ENCODE assay signal across 8 cellular contexts in the genomic region with DNA sequence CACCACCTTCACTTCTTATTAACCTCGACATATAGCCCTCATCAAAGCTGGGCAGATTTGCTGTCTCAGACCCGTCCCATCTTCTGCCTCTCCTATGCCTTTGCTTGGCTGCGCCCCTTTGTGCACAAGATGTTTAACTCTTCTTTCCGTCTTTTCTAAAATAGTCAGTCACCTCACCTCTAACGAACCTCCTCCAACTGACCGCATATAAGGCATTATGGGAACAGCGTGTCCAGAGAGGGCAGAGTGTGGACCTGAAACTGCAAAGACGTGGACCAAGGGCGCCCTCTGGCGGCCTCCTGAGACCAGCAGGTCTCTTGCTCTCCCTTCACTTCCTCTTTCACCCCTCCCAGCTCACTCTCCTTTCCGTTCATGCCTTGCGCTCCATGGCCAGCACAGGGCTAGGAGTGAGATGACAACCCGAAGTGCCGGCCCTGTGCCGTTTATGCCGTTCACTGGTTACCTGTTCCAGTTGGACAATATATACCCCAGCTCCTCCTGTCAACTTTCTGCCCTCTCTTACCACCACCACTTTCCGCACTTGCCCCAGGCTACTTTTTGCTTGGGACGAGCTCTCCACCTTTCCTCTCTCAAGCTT. TPM values are rescaled to one million over a fixed set of nuclear protein-coding genes. Genes with fewer than 3 reads are reported as not detected.
DNase-seq lines count a peak whose midpoint lies in the region; ATAC-seq and TF ChIP-seq lines count a peak whose summit lies in the region.

No MANE protein-coding gene starts in this region.

- peak; percentile 32 for ATAC-seq in GM19035 (IDR thresholded peaks at IDR 0.05; ENCODE audit: unreplicated experiment)
- ATAC-seq in stimulated activated naive CD8-positive, alpha-beta T cell treated with anti-CD3 and anti-CD28 coated beads, Interleukin-15, Interleukin-2, amounts not matched to agents 100 U/mL and 50 U/mL, for 24 hours: peak; percentile 30

- H3K27me3 Mint-ChIP-seq in activated T-helper 2 cell treated with anti-CD3 and anti-CD28 coated beads, Interferon-gamma antibody, Interleukin-2, Interleukin-4, amounts not matched to agents 10 μg/mL and 5 μg/mL and 100 μg/mL, durations not matched to agents 14 hours and 24 hours and 36 hours (ENCODE audit: low read depth): no peaks in the 10 kb centered on the region
- no peaks in the 10 kb centered on the region for H3K27me3 Mint-ChIP-seq in neural crest cell (ENCODE audit: low read depth)

- no peak overlapping the region for H3K4me3 Mint-ChIP-seq in activated T-helper 2 cell treated with anti-CD3 and anti-CD28 coated beads, Interferon-gamma antibody, Interleukin-2, Interleukin-4, amounts not matched to agents 10 μg/mL and 5 μg/mL and 100 μg/mL, durations not matched to agents 14 hours and 24 hours and 36 hours (ENCODE audit: low read depth)
- no peak overlapping the region for H3K4me3 Mint-ChIP-seq in neural crest cell

- DNase-seq in AG09309 (ENCODE audit: low read depth): peak; percentile 70
- DNase-seq in RPMI8226: peak; percentile 95
- peak; percentile 72 for DNase-seq in activated T-helper 2 cell treated with anti-CD3 and anti-CD28 coated beads, Interferon-gamma antibody, Interleukin-2, Interleukin-4, amounts not matched to agents 10 μg/mL and 5 μg/mL and 100 μg/mL, durations not matched to agents 14 hours and 24 hours and 36 hours (ENCODE audit: low spot score)
- DNase-seq in fibroblast of villous mesenchyme (ENCODE audit: low read depth): peak; percentile 91
- DNase-seq in neural crest cell (ENCODE audit: low read depth, low spot score): peak; percentile 86
- peak; percentile 87 for DNase-seq in stimulated activated naive CD8-positive, alpha-beta T cell treated with anti-CD3 and anti-CD28 coated beads, Interleukin-15, Interleukin-2, amounts not matched to agents 100 U/mL and 50 U/mL, for 24 hours

- H3K4me1 Mint-ChIP-seq in activated T-helper 2 cell treated with anti-CD3 and anti-CD28 coated beads, Interferon-gamma antibody, Interleukin-2, Interleukin-4, amounts not matched to agents 10 μg/mL and 5 μg/mL and 100 μg/mL, durations not matched to agents 14 hours and 24 hours and 36 hours (ENCODE audit: low read depth): peaks cover 29% of the 10 kb centered on the region
- peaks cover 23% of the 10 kb centered on the region for H3K4me1 Mint-ChIP-seq in neural crest cell

- H3K4me3 ChIP-seq in AG09309 (ENCODE audit: control insufficient read depth, low read depth, low read length) (peak overlapping the region; percentile 91), fibroblast of villous mesenchyme (ENCODE audit: low read depth, low read length) (peak overlapping the region; percentile 99)

- no peak overlapping the region for H3K27ac Mint-ChIP-seq in activated T-helper 2 cell treated with anti-CD3 and anti-CD28 coated beads, Interferon-gamma antibody, Interleukin-2, Interleukin-4, amounts not matched to agents 10 μg/mL and 5 μg/mL and 100 μg/mL, durations not matched to agents 14 hours and 24 hours and 36 hours
- H3K27ac Mint-ChIP-seq in neural crest cell (ENCODE audit: unreplicated experiment): no peak overlapping the region

- no peaks in the 10 kb centered on the region for H3K9me3 Mint-ChIP-seq in activated T-helper 2 cell treated with anti-CD3 and anti-CD28 coated beads, Interferon-gamma antibody, Interleukin-2, Interleukin-4, amounts not matched to agents 10 μg/mL and 5 μg/mL and 100 μg/mL, durations not matched to agents 14 hours and 24 hours and 36 hours
- H3K9me3 Mint-ChIP-seq in neural crest cell: no peaks in the 10 kb centered on the region

- H3K36me3 Mint-ChIP-seq in activated T-helper 2 cell treated with anti-CD3 and anti-CD28 coated beads, Interferon-gamma antibody, Interleukin-2, Interleukin-4, amounts not matched to agents 10 μg/mL and 5 μg/mL and 100 μg/mL, durations not matched to agents 14 hours and 24 hours and 36 hours (ENCODE audit: low read depth): peaks cover 34% of the 10 kb centered on the region
- peaks cover 7% of the 10 kb centered on the region for H3K36me3 Mint-ChIP-seq in neural crest cell (ENCODE audit: low read depth)

- intact Hi-C loops in activated T-helper 2 cell treated with anti-CD3 and anti-CD28 coated beads, Interferon-gamma antibody, Interleukin-2, Interleukin-4, amounts not matched to agents 10 μg/mL and 5 μg/mL and 100 μg/mL, durations not matched to agents 14 hours and 24 hours and 36 hours (cut with micrococcal nuclease): loop anchor here (1.0 to 5.0 kb wide), 4 partner anchors 18 to 167 kb away; partner anchors contain the start of gene PEAR1

- peak; percentile 97 for TF ChIP-seq CTCF in AG09309 (IDR thresholded peaks at IDR 0.05; ENCODE audit: control insufficient read depth, insufficient read depth, low read depth, low read length, missing control alignments)
- peak; percentile 98 for TF ChIP-seq CTCF in LNCAP (IDR thresholded peaks at IDR 0.05)
- TF ChIP-seq CTCF in fibroblast of villous mesenchyme (IDR thresholded peaks at IDR 0.05; ENCODE audit: insufficient read depth, low read depth, low read length): peak; percentile 94
- TF ChIP-seq CTCF in neural crest cell (conservative IDR thresholded peaks at IDR 0.05): peak; percentile 98

RNA-seq across cellular contexts. Expression of gene METTL25B, which starts 2.5 kb away (rescaled TPM):
- total RNA-seq in activated T-helper 2 cell treated with anti-CD3 and anti-CD28 coated beads, Interferon-gamma antibody, Interleukin-2, Interleukin-4, amounts not matched to agents 10 μg/mL and 5 μg/mL and 100 μg/mL, durations not matched to agents 14 hours and 24 hours and 36 hours: 37.3 and 45.2 TPM in 2 replicates
- total RNA-seq in fibroblast of villous mesenchyme: 9.0 and 12.5 TPM in 2 replicates
- total RNA-seq in neural crest cell: 30.4 and 33.0 TPM in 2 replicates

RNA-seq across cellular contexts. Expression of gene ISG20L2, which starts 2.8 kb away (rescaled TPM):
- total RNA-seq in activated T-helper 2 cell treated with anti-CD3 and anti-CD28 coated beads, Interferon-gamma antibody, Interleukin-2, Interleukin-4, amounts not matched to agents 10 μg/mL and 5 μg/mL and 100 μg/mL, durations not matched to agents 14 hours and 24 hours and 36 hours: 52.2 and 57.4 TPM in 2 replicates
- 17.4 and 22.9 TPM in 2 replicates for total RNA-seq in fibroblast of villous mesenchyme
- total RNA-seq in neural crest cell: 47.0 and 52.7 TPM in 2 replicates

RNA-seq across cellular contexts. Expression of gene MRPL24, which starts 15.1 kb away (rescaled TPM):
- total RNA-seq in activated T-helper 2 cell treated with anti-CD3 and anti-CD28 coated beads, Interferon-gamma antibody, Interleukin-2, Interleukin-4, amounts not matched to agents 10 μg/mL and 5 μg/mL and 100 μg/mL, durations not matched to agents 14 hours and 24 hours and 36 hours: 116 and 124 TPM in 2 replicates
- total RNA-seq in fibroblast of villous mesenchyme: 21.6 and 26.1 TPM in 2 replicates
- total RNA-seq in neural crest cell: 37.3 and 49.3 TPM in 2 replicates

RNA-seq across cellular contexts. Expression of gene CRABP2, which starts 20.4 kb away (rescaled TPM):
- 1.0 and 1.1 TPM in 2 replicates for total RNA-seq in activated T-helper 2 cell treated with anti-CD3 and anti-CD28 coated beads, Interferon-gamma antibody, Interleukin-2, Interleukin-4, amounts not matched to agents 10 μg/mL and 5 μg/mL and 100 μg/mL, durations not matched to agents 14 hours and 24 hours and 36 hours
- 39.0 and 80.7 TPM in 2 replicates for total RNA-seq in fibroblast of villous mesenchyme
- total RNA-seq in neural crest cell: 606 and 647 TPM in 2 replicates

RNA-seq across cellular contexts. Expression of gene HDGF, which starts 25.7 kb away (rescaled TPM):
- total RNA-seq in activated T-helper 2 cell treated with anti-CD3 and anti-CD28 coated beads, Interferon-gamma antibody, Interleukin-2, Interleukin-4, amounts not matched to agents 10 μg/mL and 5 μg/mL and 100 μg/mL, durations not matched to agents 14 hours and 24 hours and 36 hours: 359 and 360 TPM in 2 replicates
- total RNA-seq in fibroblast of villous mesenchyme (196 and 197 TPM in 2 replicates), neural crest cell (294 and 304 TPM in 2 replicates)

Comparison
In these comparisons a context has a peak if more than half of its experiments do, and no peak if none do; other contexts are left out.
1. Peak in every context shown above with its lines: DNase-seq, ATAC-seq and H3K4me3 ChIP-seq.